In the genomic region with DNA sequence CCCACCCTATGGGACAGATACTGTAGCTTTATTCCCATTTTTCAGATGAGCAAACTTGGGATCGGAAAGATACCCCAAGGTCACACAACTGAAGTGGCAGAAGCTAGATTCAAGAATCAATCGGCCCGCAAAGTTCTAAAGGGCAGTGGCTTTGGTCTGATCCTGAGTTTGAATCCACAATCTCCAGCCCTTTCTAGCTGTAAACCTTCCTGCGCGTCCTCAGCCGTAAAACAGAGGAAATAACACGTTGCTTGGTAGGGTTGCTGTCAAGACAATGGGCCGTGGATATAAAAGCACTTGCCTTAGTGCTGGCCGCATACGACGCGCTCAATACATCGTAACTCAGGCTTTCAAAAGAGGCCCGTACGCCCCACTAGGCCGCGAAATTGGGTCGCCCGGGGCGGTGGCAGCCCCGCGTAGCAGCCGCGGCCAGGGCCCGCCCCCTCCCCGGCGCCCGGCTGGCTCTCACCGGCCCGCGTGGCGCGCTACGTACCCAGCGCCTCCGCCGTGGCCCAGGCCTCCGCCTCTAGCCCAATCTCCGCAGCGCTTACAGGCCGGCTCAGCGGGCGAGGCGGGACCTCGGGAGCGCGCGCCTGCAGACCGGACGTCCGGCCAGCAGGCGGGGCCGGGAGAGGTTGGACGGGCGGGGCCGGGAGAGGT, we compare ENCODE assay signal across 8 cellular contexts. TPM values are rescaled to one million over a fixed set of nuclear protein-coding genes. Genes with fewer than 3 reads are reported as not detected.
DNase-seq lines count a peak whose midpoint lies in the region; ATAC-seq and TF ChIP-seq lines count a peak whose summit lies in the region.

A gene with protein sequence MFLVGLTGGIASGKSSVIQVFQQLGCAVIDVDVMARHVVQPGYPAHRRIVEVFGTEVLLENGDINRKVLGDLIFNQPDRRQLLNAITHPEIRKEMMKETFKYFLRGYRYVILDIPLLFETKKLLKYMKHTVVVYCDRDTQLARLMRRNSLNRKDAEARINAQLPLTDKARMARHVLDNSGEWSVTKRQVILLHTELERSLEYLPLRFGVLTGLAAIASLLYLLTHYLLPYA (minus strand): TSS at position 573 of the 660 bp plus-strand sequence. CDS start 16,747 bp downstream, outside the sequence.

- peaks cover 3% of the 10 kb centered on the region for H3K27me3 Mint-ChIP-seq in endothelial cell (ENCODE audit: unreplicated experiment)

- no peaks in the 10 kb centered on the region for H3K9me3 Mint-ChIP-seq in endothelial cell (ENCODE audit: unreplicated experiment)

- ATAC-seq in GM21423 (IDR thresholded peaks at IDR 0.05; ENCODE audit: unreplicated experiment): peak; percentile 91

- H3K4me3 ChIP-seq in HUES6 (ENCODE audit: low read depth, low read length): peak within 1 kb of the TSS; percentile 85
- peak within 1 kb of the TSS; percentile 77 for H3K4me3 ChIP-seq in OCI-LY1 (ENCODE audit: low read depth, low read length, poor library complexity, severe bottlenecking)

- no peaks in the 10 kb centered on the region for H3K27me3 ChIP-seq in HUES6 (ENCODE audit: control insufficient read depth, insufficient read depth, low read length)
- no peaks in the 10 kb centered on the region for H3K27me3 ChIP-seq in OCI-LY1 (ENCODE audit: insufficient read depth, low read length)

- H3K4me1 ChIP-seq in HUES6 (ENCODE audit: control insufficient read depth, insufficient read depth, low read length) (peaks cover 7% of the 10 kb centered on the region), OCI-LY1 (ENCODE audit: insufficient read depth, low read length, severe bottlenecking) (peaks cover 32% of the 10 kb centered on the region)

- no peak within 1 kb of the TSS for H2AFZ ChIP-seq in OCI-LY1 (ENCODE audit: low read length)

- H3K79me2 ChIP-seq in OCI-LY1 (ENCODE audit: insufficient read depth, low read length): peaks cover 26% of the 10 kb centered on the region

- TF ChIP-seq CTCF in OCI-LY1 (IDR thresholded peaks at IDR 0.05; ENCODE audit: low read length) (no peak), endothelial cell (IDR thresholded peaks at IDR 0.05; ENCODE audit: unreplicated experiment) (peak; percentile 9)

- H3K9ac ChIP-seq in HUES6 (ENCODE audit: low read length) (peak within 1 kb of the TSS; percentile 96), OCI-LY1 (ENCODE audit: low read length) (peak within 1 kb of the TSS; percentile 94)

- no peaks in the 10 kb centered on the region for H3K36me3 Mint-ChIP-seq in endothelial cell (ENCODE audit: low read depth, unreplicated experiment)

- peak; percentile 95 for DNase-seq in COR-L47 (lab: John Stamatoyannopoulos, UW)
- peak; percentile 82 for DNase-seq in activated CD8-positive, alpha-beta memory T cell treated with anti-CD3 and anti-CD28 coated beads, Interleukin-2, amount 50 U/mL, for 4 hours
- DNase-seq in endothelial cell (ENCODE audit: low spot score): peak; percentile 93
- DNase-seq in midbrain (lab: John Stamatoyannopoulos, UW): peak; percentile 93
- DNase-seq in stimulated activated CD8-positive, alpha-beta memory T cell treated with anti-CD3 and anti-CD28 coated beads, Interleukin-15, amount 100 ng/mL, for 48 hours (ENCODE audit: low read depth in 2 of 2): peak; percentile 90 to 94

- H3K36me3 ChIP-seq in HUES6 (ENCODE audit: control insufficient read depth, insufficient read depth, low read length): no peaks in the 10 kb centered on the region
- H3K36me3 ChIP-seq in OCI-LY1 (ENCODE audit: insufficient read depth, low read length): no peaks in the 10 kb centered on the region

- H3K4me2 ChIP-seq in OCI-LY1 (ENCODE audit: low read length): peak within 1 kb of the TSS; percentile 100

- no peaks in the 10 kb centered on the region for H4K20me1 ChIP-seq in OCI-LY1 (ENCODE audit: insufficient read depth, low read length)

- peak within 1 kb of the TSS; percentile 82 for H3K27ac ChIP-seq in HUES6 (ENCODE audit: low read depth, low read length)
- H3K27ac ChIP-seq in OCI-LY1 (ENCODE audit: low read depth, low read length, poor library complexity, severe bottlenecking): peak within 1 kb of the TSS; percentile 93

- H3K27ac Mint-ChIP-seq in endothelial cell (ENCODE audit: unreplicated experiment): peak within 1 kb of the TSS; percentile 86

- H3F3A ChIP-seq in OCI-LY1 (ENCODE audit: insufficient read depth, low read length): no peaks in the 10 kb centered on the region

- H3K9me3 ChIP-seq in HUES6 (ENCODE audit: control insufficient read depth, insufficient read depth, low read depth, low read length) (no peaks in the 10 kb centered on the region), OCI-LY1 (ENCODE audit: low read length) (no peaks in the 10 kb centered on the region)

- H3K4me3 Mint-ChIP-seq in endothelial cell (ENCODE audit: unreplicated experiment): peak within 1 kb of the TSS; percentile 90

- peaks cover 11% of the 10 kb centered on the region for H3K4me1 Mint-ChIP-seq in endothelial cell (ENCODE audit: unreplicated experiment)

- no peaks in the 10 kb centered on the region for H3K9me2 ChIP-seq in OCI-LY1 (ENCODE audit: low read depth, low read length)

RNA-seq across cellular contexts. Expression of the gene that starts here (rescaled TPM):
- 29.2 TPM for total RNA-seq in endothelial cell (ENCODE audit: unreplicated experiment)

Comparison
In these comparisons a context has a peak if more than half of its experiments do, and no peak if none do; other contexts are left out.
1. Peak in every context shown above with its lines: DNase-seq, ATAC-seq, H3K4me3 ChIP-seq and H3K27ac ChIP-seq.